ENCODE assay signal across 10 cellular contexts in genomic region chr12:50024227-50024626, GRCh38. TPM values are rescaled to one million over a fixed set of nuclear protein-coding genes. Genes with fewer than 3 reads are reported as not detected.
A peak's percentile ranks its signal among the peaks of the same experiment; 100 is the strongest.
DNase-seq lines count a peak whose midpoint lies in the region; ATAC-seq and TF ChIP-seq lines count a peak whose summit lies in the region.
"Had no signal": no experiment of that assay in that cellular context is flagged by ENCODE, and none has a peak within 500 bp of the region (broad histone marks: within the 10 kb centered on the region; RNA-seq: fewer than 3 reads in every experiment).

No MANE protein-coding gene starts in this region.

- no peaks in the 10 kb centered on the region for H3K36me3 ChIP-seq in lower lobe of right lung

- no peaks in the 10 kb centered on the region for H3K9me3 ChIP-seq in lower lobe of right lung

- H3K9me3 Mint-ChIP-seq in activated naive CD8-positive, alpha-beta T cell treated with anti-CD3 and anti-CD28 coated beads, Interleukin-2, amount 10 ng/mL, durations not matched to agents 7 days and 5 days, result peaks cover 1% of the 10 kb centered on the region

- H3K36me3 Mint-ChIP-seq in activated naive CD8-positive, alpha-beta T cell treated with anti-CD3 and anti-CD28 coated beads, Interleukin-2, amount 10 ng/mL, durations not matched to agents 7 days and 5 days, result peaks cover 20% of the 10 kb centered on the region

- H3K27me3 ChIP-seq in lower lobe of right lung (ENCODE audit: low read depth), result no peaks in the 10 kb centered on the region

- peak overlapping the region; percentile 100 for H3K4me3 Mint-ChIP-seq in activated naive CD8-positive, alpha-beta T cell treated with anti-CD3 and anti-CD28 coated beads, Interleukin-2, amount 10 ng/mL, durations not matched to agents 7 days and 5 days

- intact Hi-C loops in lower lobe of right lung (cut with DNase I), result no loop called here

- no peak for ATAC-seq in activated naive CD8-positive, alpha-beta T cell treated with anti-CD3 and anti-CD28 coated beads, Interleukin-2, amount 10 ng/mL, durations not matched to agents 7 days and 5 days (ENCODE audit: low read depth)
- no peak for ATAC-seq in lower lobe of right lung

- H3K27ac ChIP-seq in lower lobe of right lung, result no peak overlapping the region

- H3K27ac Mint-ChIP-seq in activated naive CD8-positive, alpha-beta T cell treated with anti-CD3 and anti-CD28 coated beads, Interleukin-2, amount 10 ng/mL, durations not matched to agents 7 days and 5 days, result peak overlapping the region; percentile 97

- POLR2A ChIA-PET in activated naive CD8-positive, alpha-beta T cell treated with anti-CD3 and anti-CD28 coated beads, Interleukin-2, amount 10 ng/mL, durations not matched to agents 7 days and 5 days (lab: Charles Lee), result interaction anchor here (1.0 to 2.1 kb wide), 5 partner anchors 16 to 283 kb away, joined by 4 to 17 read pairs (median 5); partner anchors contain the start of genes COX14 and TMBIM6

- peaks cover 10% of the 10 kb centered on the region for H3K4me1 ChIP-seq in lower lobe of right lung

- DNase-seq in AG09309 (ENCODE audit: low read depth) (no peak), HFF-Myc (ENCODE audit: extremely low read depth, low read depth) (no peak), lower lobe of right lung (no peak), DMS53 (lab: John Stamatoyannopoulos, UW) (no peak), SW 1271 (lab: John Stamatoyannopoulos, UW) (no peak), T-helper 9 cell (no peak), NCI-H748 (lab: John Stamatoyannopoulos, UW; ENCODE audit: unreplicated experiment) (no peak)
- no peak for DNase-seq in activated naive CD8-positive, alpha-beta T cell treated with anti-CD3 and anti-CD28 coated beads, Interleukin-2, amount 10 ng/mL, durations not matched to agents 7 days and 5 days
- DNase-seq: effector CD4-positive, alpha-beta T cell had no signal

- TF ChIP-seq CTCF in AG09309 (IDR thresholded peaks at IDR 0.05; ENCODE audit: control insufficient read depth, insufficient read depth, low read depth, low read length, missing control alignments) (no peak), HFF-Myc (IDR thresholded peaks at IDR 0.05; ENCODE audit: low read depth, low read length, missing control alignments) (no peak), lower lobe of right lung (IDR thresholded peaks at IDR 0.05) (no peak)

- H3K4me1 Mint-ChIP-seq in activated naive CD8-positive, alpha-beta T cell treated with anti-CD3 and anti-CD28 coated beads, Interleukin-2, amount 10 ng/mL, durations not matched to agents 7 days and 5 days, result peaks cover 34% of the 10 kb centered on the region

- no peaks in the 10 kb centered on the region for H3K27me3 Mint-ChIP-seq in activated naive CD8-positive, alpha-beta T cell treated with anti-CD3 and anti-CD28 coated beads, Interleukin-2, amount 10 ng/mL, durations not matched to agents 7 days and 5 days

- H3K4me3 ChIP-seq in AG09309 (ENCODE audit: control insufficient read depth, low read depth, low read length) (peak overlapping the region; percentile 54), HFF-Myc (replicated peaks; ENCODE audit: low read depth, low read length) (peak overlapping the region; percentile 78), lower lobe of right lung (peak overlapping the region; percentile 79)

RNA-seq across cellular contexts. Expression of gene RACGAP1, which starts 1.1 kb away (rescaled TPM):
- 100 to 1,000 TPM; 132 to 135 TPM for total RNA-seq in activated naive CD8-positive, alpha-beta T cell treated with anti-CD3 and anti-CD28 coated beads, Interleukin-2, amount 10 ng/mL, durations not matched to agents 7 days and 5 days
- 13.7 TPM for total RNA-seq in lower lobe of right lung

RNA-seq across cellular contexts. Expression of gene ASIC1, which starts 33.2 kb away (rescaled TPM):
- 10 to 100 TPM; 31.3 to 33.3 TPM for total RNA-seq in activated naive CD8-positive, alpha-beta T cell treated with anti-CD3 and anti-CD28 coated beads, Interleukin-2, amount 10 ng/mL, durations not matched to agents 7 days and 5 days
- 1.6 TPM for total RNA-seq in lower lobe of right lung

RNA-seq across cellular contexts. Expression of gene AQP6, which starts 51.5 kb away (rescaled TPM):
- total RNA-seq in activated naive CD8-positive, alpha-beta T cell treated with anti-CD3 and anti-CD28 coated beads, Interleukin-2, amount 10 ng/mL, durations not matched to agents 7 days and 5 days, result not detected
- 0.09 TPM for total RNA-seq in lower lobe of right lung
- total RNA-seq: LHCN-M2 had no signal

Comparison
In these comparisons a context has a peak if more than half of its experiments do, and no peak if none do; other contexts are left out.
1. RNA of gene ASIC1, which starts 33.2 kb away (total RNA-seq): 31.3 to 33.3 TPM in activated naive CD8-positive, alpha-beta T cell treated with anti-CD3 and anti-CD28 coated beads, Interleukin-2, amount 10 ng/mL, durations not matched to agents 7 days and 5 days; 1.6 TPM in lower lobe of right lung (single experiment); every median in the first group is over 10 times any median in the second.
2. Peak in every context shown above with its lines, with median percentiles within 50 percentile points of each other: H3K4me3 ChIP-seq.